20 cellular contexts compared by ENCODE assay signal in the genomic region with DNA sequence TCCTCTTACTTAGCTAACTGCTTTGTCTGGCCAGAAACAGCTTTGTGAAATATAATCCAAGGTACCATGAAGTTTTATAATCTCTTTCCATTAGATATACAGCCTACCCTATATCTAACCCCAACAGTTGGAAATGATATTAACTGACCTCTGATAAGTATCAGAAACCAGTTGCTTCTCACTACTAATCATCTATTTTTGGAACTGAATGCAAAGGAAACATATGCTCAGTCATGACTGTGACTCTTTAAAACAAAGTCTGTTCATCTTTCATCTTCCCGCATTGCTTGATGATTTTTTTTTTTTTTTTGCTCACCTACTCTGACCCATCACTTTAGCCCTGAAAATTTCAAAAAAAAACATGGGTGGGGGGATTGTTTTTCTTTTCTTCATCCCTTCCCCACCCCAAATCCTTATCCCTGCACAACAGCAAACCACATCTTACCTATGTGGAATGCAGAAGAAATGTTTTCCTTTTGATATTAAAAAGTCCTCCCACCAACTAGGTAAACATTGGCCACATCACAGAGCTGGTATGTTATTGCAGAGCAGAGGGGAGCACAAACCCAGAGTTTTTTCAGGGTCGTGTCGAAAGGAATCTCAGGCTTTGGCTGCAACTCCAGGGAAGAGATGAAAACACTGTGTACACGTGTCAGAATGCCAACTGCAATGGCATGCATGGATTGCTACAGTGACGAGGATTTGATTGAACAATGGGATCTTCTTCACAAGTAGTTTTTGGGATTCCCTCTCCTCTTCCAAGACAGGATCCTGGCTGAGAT.
DNase-seq lines count a peak whose midpoint lies in the region; ATAC-seq, FAIRE-seq and TF ChIP-seq lines count a peak whose summit lies in the region.
"Had no signal": no experiment of that assay in that cellular context is flagged by ENCODE, and none has a peak within 500 bp of the region (broad histone marks: within the 10 kb centered on the region; RNA-seq: fewer than 3 reads in every experiment).

No MANE protein-coding gene starts in this region.

- H3K4me3 Mint-ChIP-seq in mesothelial cell of epicardium (no peak overlapping the region), Caco-2 (ENCODE audit: unreplicated experiment) (no peak overlapping the region)
- H3K4me3 Mint-ChIP-seq in stimulated activated effector memory CD8-positive, alpha-beta T cell treated with anti-CD3 and anti-CD28 coated beads, Interleukin-12 subunit alpha, Interleukin-12 subunit beta, amount 100 ng/mL, for 72 hours, result no peak overlapping the region
- no peak overlapping the region for H3K4me3 Mint-ChIP-seq in activated CD4-positive, alpha-beta memory T cell treated with anti-CD3 and anti-CD28 coated beads for 36 hours
- H3K4me3 Mint-ChIP-seq: B cell had no signal

- H3K27me3 Mint-ChIP-seq in mesothelial cell of epicardium (ENCODE audit: low read depth) (peaks cover 5% of the 10 kb centered on the region), Caco-2 (ENCODE audit: insufficient read depth, unreplicated experiment) (peaks cover 18% of the 10 kb centered on the region)
- peaks cover 6% of the 10 kb centered on the region for H3K27me3 Mint-ChIP-seq in activated CD4-positive, alpha-beta memory T cell treated with anti-CD3 and anti-CD28 coated beads for 36 hours

- ATAC-seq in stimulated activated effector memory CD8-positive, alpha-beta T cell treated with anti-CD3 and anti-CD28 coated beads, Interleukin-12 subunit alpha, Interleukin-12 subunit beta, amount 100 ng/mL, for 72 hours, result no peak
- ATAC-seq: right lobe of liver had no signal

- BruUV-seq in Caco-2 (replicated peaks; lab: Mats Ljungman, UMichigan), result no TSS peak

- POLR2A ChIA-PET in Caco-2 (lab: Charles Lee), result no interaction called here
- POLR2A ChIA-PET in activated CD4-positive, alpha-beta memory T cell treated with anti-CD3 and anti-CD28 coated beads for 36 hours (lab: Charles Lee), result no interaction called here

- H3K36me3 ChIP-seq in bronchial epithelial cell (ENCODE audit: control insufficient read depth, insufficient read depth, low read length), result no peaks in the 10 kb centered on the region
- no peaks in the 10 kb centered on the region for H3K36me3 ChIP-seq in Caco-2 (ENCODE audit: control insufficient read depth, insufficient read depth, low read length)
- H3K36me3 ChIP-seq: adrenal gland, right lobe of liver had no signal

- H3K9me3 Mint-ChIP-seq in mesothelial cell of epicardium (peaks cover 6% of the 10 kb centered on the region), Caco-2 (ENCODE audit: unreplicated experiment) (no peaks in the 10 kb centered on the region)
- peaks cover 3% of the 10 kb centered on the region for H3K9me3 Mint-ChIP-seq in stimulated activated effector memory CD8-positive, alpha-beta T cell treated with anti-CD3 and anti-CD28 coated beads, Interleukin-12 subunit alpha, Interleukin-12 subunit beta, amount 100 ng/mL, for 72 hours
- H3K9me3 Mint-ChIP-seq in activated CD4-positive, alpha-beta memory T cell treated with anti-CD3 and anti-CD28 coated beads for 36 hours, result no peaks in the 10 kb centered on the region

- no peaks in the 10 kb centered on the region for H3K9me3 ChIP-seq in Caco-2
- H3K9me3 ChIP-seq: adrenal gland, right lobe of liver had no signal

- intact Hi-C loops in Caco-2 (cut with micrococcal nuclease; ENCODE audit: unreplicated experiment), result no loop called here
- intact Hi-C loops in activated CD4-positive, alpha-beta memory T cell treated with anti-CD3 and anti-CD28 coated beads for 36 hours (cut with micrococcal nuclease), result no loop called here

- peak; percentile 47 for FAIRE-seq in bronchial epithelial cell (lab: Jason Lieb, UNC)
- FAIRE-seq: HTR-8/SVneo, kidney had no signal

- H3K27me3 ChIP-seq in bronchial epithelial cell (ENCODE audit: control insufficient read depth, insufficient read depth, low read length) (no peaks in the 10 kb centered on the region), Caco-2 (replicated peaks; ENCODE audit: control insufficient read depth, insufficient read depth, low read length) (no peaks in the 10 kb centered on the region; the same call in 1 of the 2 replicates)
- H3K27me3 ChIP-seq: adrenal gland, right lobe of liver had no signal

- H3K4me1 Mint-ChIP-seq in mesothelial cell of epicardium (peaks cover 39% of the 10 kb centered on the region), Caco-2 (ENCODE audit: low read depth, unreplicated experiment) (no peaks in the 10 kb centered on the region)
- no peaks in the 10 kb centered on the region for H3K4me1 Mint-ChIP-seq in stimulated activated effector memory CD8-positive, alpha-beta T cell treated with anti-CD3 and anti-CD28 coated beads, Interleukin-12 subunit alpha, Interleukin-12 subunit beta, amount 100 ng/mL, for 72 hours
- no peaks in the 10 kb centered on the region for H3K4me1 Mint-ChIP-seq in activated CD4-positive, alpha-beta memory T cell treated with anti-CD3 and anti-CD28 coated beads for 36 hours (ENCODE audit: low read depth)

- CTCF ChIA-PET in Caco-2 (lab: Charles Lee), result no interaction called here
- CTCF ChIA-PET in activated CD4-positive, alpha-beta memory T cell treated with anti-CD3 and anti-CD28 coated beads for 36 hours (lab: Charles Lee), result no interaction called here

- DNase-seq in DMS 273 treated with DMSO at 0.1 percent for 48 hours (lab: John Stamatoyannopoulos, UW) (peak; percentile 54), NCI-H226 (peak; percentile 76), bronchial epithelial cell (ENCODE audit: low read depth) (peak; percentile 22), mesothelial cell of epicardium (ENCODE audit: low spot score in 2 of 2, unreplicated experiment in 2 of 2) (no peak), Caco-2 (no peak), NCI-H345 (lab: John Stamatoyannopoulos, UW) (no peak)
- no peak for DNase-seq in stimulated activated effector memory CD8-positive, alpha-beta T cell treated with anti-CD3 and anti-CD28 coated beads, Interleukin-12 subunit alpha, Interleukin-12 subunit beta, amount 100 ng/mL, for 72 hours (ENCODE audit: low spot score in 2 of 2)
- DNase-seq in activated CD4-positive, alpha-beta memory T cell treated with anti-CD3 and anti-CD28 coated beads for 36 hours, result no peak
- DNase-seq: adrenal gland; HCEC 1CT; kidney; MM.1S; NCI-H187; NCI-H510A treated with DMSO at 0.1 percent for 48 hours; nucleus accumbens; right lobe of liver; stimulated activated CD4-positive, alpha-beta T cell treated with anti-CD3 and anti-CD28 coated beads, Interleukin-1b, Interleukin-23, amount 100 ng/mL, for 48 hours had no signal

- TF ChIP-seq CTCF in bronchial epithelial cell (IDR thresholded peaks at IDR 0.05; ENCODE audit: insufficient read depth, low read length, severe bottlenecking) (no peak), mesothelial cell of epicardium (IDR thresholded peaks at IDR 0.05; ENCODE audit: unreplicated experiment) (no peak), Caco-2 (IDR thresholded peaks at IDR 0.05; ENCODE audit: insufficient read depth in 1 of 2, low read depth in 1 of 2, low read length in 1 of 2, severe bottlenecking in 1 of 2, unreplicated experiment in 1 of 2) (no peak)

- H3K4me1 ChIP-seq in Caco-2, result no peaks in the 10 kb centered on the region
- H3K4me1 ChIP-seq: adrenal gland, right lobe of liver had no signal

- H3K36me3 Mint-ChIP-seq in mesothelial cell of epicardium (no peaks in the 10 kb centered on the region), Caco-2 (ENCODE audit: insufficient read depth, unreplicated experiment) (no peaks in the 10 kb centered on the region)
- H3K36me3 Mint-ChIP-seq in stimulated activated effector memory CD8-positive, alpha-beta T cell treated with anti-CD3 and anti-CD28 coated beads, Interleukin-12 subunit alpha, Interleukin-12 subunit beta, amount 100 ng/mL, for 72 hours, result no peaks in the 10 kb centered on the region
- H3K36me3 Mint-ChIP-seq in activated CD4-positive, alpha-beta memory T cell treated with anti-CD3 and anti-CD28 coated beads for 36 hours, result no peaks in the 10 kb centered on the region

- H3K27ac Mint-ChIP-seq in mesothelial cell of epicardium, result peak overlapping the region; percentile 51
- H3K27ac Mint-ChIP-seq in Caco-2 (ENCODE audit: unreplicated experiment), result no peak overlapping the region
- H3K27ac Mint-ChIP-seq in stimulated activated effector memory CD8-positive, alpha-beta T cell treated with anti-CD3 and anti-CD28 coated beads, Interleukin-12 subunit alpha, Interleukin-12 subunit beta, amount 100 ng/mL, for 72 hours, result no peak overlapping the region
- H3K27ac Mint-ChIP-seq in activated CD4-positive, alpha-beta memory T cell treated with anti-CD3 and anti-CD28 coated beads for 36 hours, result no peak overlapping the region
- H3K27ac Mint-ChIP-seq: B cell had no signal

- H3K4me3 ChIP-seq in bronchial epithelial cell (ENCODE audit: low read depth, low read length) (no peak overlapping the region), Caco-2 (ENCODE audit: low read depth, low read length) (no peak overlapping the region)
- H3K4me3 ChIP-seq: adrenal gland, coronary artery, right lobe of liver had no signal

Comparison
In these comparisons a context has a peak if more than half of its experiments do, and no peak if none do; other contexts are left out.
1. DNase-seq: peak in DMS 273 treated with DMSO at 0.1 percent for 48 hours (single experiment), NCI-H226 (single experiment) and bronchial epithelial cell (single experiment); none in mesothelial cell of epicardium (0 of 2), Caco-2 (0 of 2), NCI-H345 (single experiment), stimulated activated effector memory CD8-positive, alpha-beta T cell treated with anti-CD3 and anti-CD28 coated beads, Interleukin-12 subunit alpha, Interleukin-12 subunit beta, amount 100 ng/mL, for 72 hours (0 of 2) and activated CD4-positive, alpha-beta memory T cell treated with anti-CD3 and anti-CD28 coated beads for 36 hours (single experiment).